7 cellular contexts compared by ENCODE assay signal in genomic region chr12:53295070-53295890, GRCh38.
A peak's percentile ranks its signal among the peaks of the same experiment; 100 is the strongest.
DNase-seq lines count a peak whose midpoint lies in the region; ATAC-seq and TF ChIP-seq lines count a peak whose summit lies in the region.

Gene PFDN5 (plus strand): TSS chr12:53295542. CDS start chr12:53295568, 26 bp downstream.

- in situ Hi-C loops in astrocyte of the cerebellum (cut with HindIII; ENCODE audit: low sequenced_read_pairs), result loop anchor here (5.0 kb wide), 1 partner anchor 123 kb away; no protein-coding TSS in a partner anchor

- peak; percentile 60 to 64 for DNase-seq in NCI-H1930 (lab: John Stamatoyannopoulos, UW)
- peak; percentile 73 for DNase-seq in T-helper 9 cell
- peak; percentile 82 for DNase-seq in astrocyte of the cerebellum (ENCODE audit: low read depth)
- peak; percentile 84 to 92 for DNase-seq in hippocampal formation (lab: John Stamatoyannopoulos, UW)
- DNase-seq in retina, result peak; percentile 93

- ATAC-seq in GM18502 (IDR thresholded peaks at IDR 0.05; ENCODE audit: poor library complexity, unreplicated experiment) (peak; percentile 85), HG02970 (IDR thresholded peaks at IDR 0.05; ENCODE audit: low FRiP score, unreplicated experiment) (peak; percentile 73)

- H3K4me3 ChIP-seq in astrocyte of the cerebellum (ENCODE audit: low read depth, low read length), result peak within 1 kb of the TSS; percentile 99

- TF ChIP-seq CTCF in astrocyte of the cerebellum (IDR thresholded peaks at IDR 0.05; ENCODE audit: low read depth, low read length, missing control alignments), result no peak

Comparison
In these comparisons a context has a peak if more than half of its experiments do, and no peak if none do; other contexts are left out.
1. Peak in every context shown above with its lines: DNase-seq, ATAC-seq and H3K4me3 ChIP-seq.